9 cellular contexts compared by ENCODE assay signal in genomic region chr2:218009191-218010114, GRCh38. TPM values are rescaled to one million over a fixed set of nuclear protein-coding genes. Genes with fewer than 3 reads are reported as not detected.
DNase-seq lines count a peak whose midpoint lies in the region; ATAC-seq and TF ChIP-seq lines count a peak whose summit lies in the region.
"Had no signal": no experiment of that assay in that cellular context is flagged by ENCODE, and none has a peak within 500 bp of the region (broad histone marks: within the 10 kb centered on the region; RNA-seq: fewer than 3 reads in every experiment).

No MANE protein-coding gene starts in this region.

- peak overlapping the region; percentile 92 for H3K4me2 ChIP-seq in mesenchymal stem cell (ENCODE audit: low read length, poor library complexity, severe bottlenecking)

- H4K91ac ChIP-seq in mesenchymal stem cell (ENCODE audit: low read length) = no peak overlapping the region

- peak overlapping the region; percentile 71 for H2BK15ac ChIP-seq in mesenchymal stem cell (ENCODE audit: low read depth, poor library complexity, severe bottlenecking)

- no peak overlapping the region for H2AK5ac ChIP-seq in mesenchymal stem cell (ENCODE audit: low read length, severe bottlenecking)

- peak overlapping the region in 1 of 2 experiments; percentile 49 for H3K23ac ChIP-seq in mesenchymal stem cell (ENCODE audit: low read length in 2 of 2)

- no peak overlapping the region for H2BK120ac ChIP-seq in mesenchymal stem cell (ENCODE audit: low read depth, low read length)

- H3K36me3 ChIP-seq in mesenchymal stem cell (ENCODE audit: control insufficient read depth in 1 of 2, insufficient read depth in 2 of 2, low read depth in 1 of 2, low read length in 2 of 2) (no peaks in the 10 kb centered on the region), urinary bladder (ENCODE audit: insufficient read depth) (no peaks in the 10 kb centered on the region)

- no peak for TF ChIP-seq CTCF in chondrocyte (IDR thresholded peaks at IDR 0.05)

- ATAC-seq in Right ventricle myocardium inferior (no peak), HG02885 (IDR thresholded peaks at IDR 0.05; ENCODE audit: poor library complexity, unreplicated experiment) (no peak), HG02852 (IDR thresholded peaks at IDR 0.05; ENCODE audit: unreplicated experiment) (no peak)

- H3K27me3 Mint-ChIP-seq in chondrocyte (ENCODE audit: low read depth) = no peaks in the 10 kb centered on the region

- peaks cover 28% of the 10 kb centered on the region for H3K4me1 ChIP-seq in mesenchymal stem cell (ENCODE audit: control insufficient read depth, insufficient read depth, low read depth, low read length)
- no peaks in the 10 kb centered on the region for H3K4me1 ChIP-seq in urinary bladder (ENCODE audit: insufficient read depth)

- H3K36me3 Mint-ChIP-seq in chondrocyte (ENCODE audit: low read depth) = no peaks in the 10 kb centered on the region

- H3K9me3 ChIP-seq in mesenchymal stem cell (ENCODE audit: control insufficient read depth, low read length) = no peaks in the 10 kb centered on the region

- peaks cover 61% of the 10 kb centered on the region for H3K4me1 Mint-ChIP-seq in chondrocyte (ENCODE audit: low read depth)

- H3K27ac ChIP-seq in mesenchymal stem cell (ENCODE audit: low read length, poor library complexity, severe bottlenecking) (no peak overlapping the region), urinary bladder (ENCODE audit: low read depth) (no peak overlapping the region)

- H3K14ac ChIP-seq in mesenchymal stem cell (ENCODE audit: low read length in 2 of 2) = no peak overlapping the region

- H3K4me3 ChIP-seq in mesenchymal stem cell (ENCODE audit: insufficient read depth in 1 of 2, low read depth in 1 of 2, low read length in 2 of 2) (peak overlapping the region; percentile 48 to 85), urinary bladder (ENCODE audit: low read depth, low read length) (peak overlapping the region; percentile 42)

- H3K27me3 ChIP-seq in mesenchymal stem cell (ENCODE audit: control insufficient read depth in 1 of 2, insufficient read depth in 1 of 2, low read length in 2 of 2) = peaks cover 16 to 67% of the 10 kb centered on the region in 2 experiments

- 7% methylated on average over 30 of the region's 31 CpGs for WGBS in mesenchymal stem cell
- 15% methylated on average over 31 of the region's 31 CpGs for WGBS in urinary bladder

- no peak overlapping the region for H2BK12ac ChIP-seq in mesenchymal stem cell (ENCODE audit: low read length in 2 of 2)

- H3K9ac ChIP-seq in mesenchymal stem cell (ENCODE audit: low read length) = peak overlapping the region; percentile 75

- no peak overlapping the region for H2BK5ac ChIP-seq in mesenchymal stem cell (ENCODE audit: low read depth, low read length, poor library complexity, severe bottlenecking)

- peak overlapping the region in 1 of 2 experiments; percentile 50 for H3K18ac ChIP-seq in mesenchymal stem cell (ENCODE audit: low read depth in 1 of 2, low read length in 2 of 2)

- H3K4ac ChIP-seq in mesenchymal stem cell (ENCODE audit: low read depth in 1 of 2, low read length in 2 of 2) = no peak overlapping the region

- intact Hi-C loops in Right ventricle myocardium inferior (cut with DNase I) = no loop called here
- intact Hi-C loops in cardiac septum (cut with DNase I) = no loop called here

- peak overlapping the region; percentile 80 for H3K4me3 Mint-ChIP-seq in chondrocyte (ENCODE audit: unreplicated experiment)

- no peak overlapping the region for H4K8ac ChIP-seq in mesenchymal stem cell (ENCODE audit: low read length)

- H3K79me1 ChIP-seq in mesenchymal stem cell (replicated peaks; ENCODE audit: low read length, poor library complexity, severe bottlenecking) = no peaks in the 10 kb centered on the region

- no peak overlapping the region for H3K27ac Mint-ChIP-seq in chondrocyte (ENCODE audit: unreplicated experiment)

- no peak overlapping the region for H2AFZ ChIP-seq in mesenchymal stem cell (ENCODE audit: low read depth, low read length)

- peak; percentile 37 for DNase-seq in Right ventricle myocardium inferior (ENCODE audit: missing footprints)
- no peak for DNase-seq in cardiac septum (ENCODE audit: low spot score)
- no peak for DNase-seq in chondrocyte (ENCODE audit: low spot score)
- no peak for DNase-seq in mesenchymal stem cell
- no peak for DNase-seq in AG08395 (ENCODE audit: low spot score)

- H3K9me3 Mint-ChIP-seq in chondrocyte (ENCODE audit: low read depth) = no peaks in the 10 kb centered on the region

RNA-seq across cellular contexts. Expression of gene TNS1, which starts 6.7 kb away (rescaled TPM):
- total RNA-seq in Right ventricle myocardium inferior (705 TPM), cardiac septum (870 TPM), chondrocyte (227 to 272 TPM (median 249 TPM) in 3 replicates), urinary bladder (191 TPM)
- polyA plus RNA-seq in mesenchymal stem cell (2013, experiment 1 of 2) = 6.3 TPM
- 5.1 TPM for polyA plus RNA-seq in mesenchymal stem cell (2013, experiment 2 of 2)
- 576 TPM for polyA plus RNA-seq in urinary bladder

RNA-seq across cellular contexts. Expression of gene RUFY4, which starts 59.6 kb away (rescaled TPM):
- not detected for total RNA-seq in Right ventricle myocardium inferior
- total RNA-seq in cardiac septum = not detected
- not detected in 3 replicates for total RNA-seq in chondrocyte
- polyA plus RNA-seq in mesenchymal stem cell (2013, experiment 1 of 2) = 0.06 TPM
- polyA plus RNA-seq in mesenchymal stem cell (2013, experiment 2 of 2) = not detected
- not detected for total RNA-seq in urinary bladder
- 0.09 TPM for polyA plus RNA-seq in urinary bladder
- total RNA-seq: Daoy had no signal
